ENCODE assay signal across 18 cellular contexts in genomic region chr3:122985539-122985938, GRCh38. TPM values are rescaled to one million over a fixed set of nuclear protein-coding genes. Genes with fewer than 3 reads are reported as not detected.
A peak's percentile ranks its signal among the peaks of the same experiment; 100 is the strongest.
DNase-seq lines count a peak whose midpoint lies in the region; ATAC-seq, FAIRE-seq and TF ChIP-seq lines count a peak whose summit lies in the region.
"Had no signal": no experiment of that assay in that cellular context is flagged by ENCODE, and none has a peak within 500 bp of the region (broad histone marks: within the 10 kb centered on the region; RNA-seq: fewer than 3 reads in every experiment).

No MANE protein-coding gene starts in this region.

- H3K4me1 Mint-ChIP-seq in activated T-cell treated with anti-CD3 and anti-CD28 coated beads, Interleukin-2, amount 50 U/mL, for 72 hours (ENCODE audit: low read depth): no peaks in the 10 kb centered on the region
- no peaks in the 10 kb centered on the region for H3K4me1 Mint-ChIP-seq in activated T-cell treated with anti-CD3 and anti-CD28 coated beads, Interleukin-2, amount 50 U/mL, for 24 hours (ENCODE audit: low read depth)
- H3K4me1 Mint-ChIP-seq in brain: peaks cover 98% of the 10 kb centered on the region
- H3K4me1 Mint-ChIP-seq: CD4-positive, alpha-beta memory T cell had no signal

- no peak overlapping the region for H3K4me3 Mint-ChIP-seq in activated T-cell treated with anti-CD3 and anti-CD28 coated beads, Interleukin-2, amount 50 U/mL, for 72 hours
- H3K4me3 Mint-ChIP-seq in activated T-cell treated with anti-CD3 and anti-CD28 coated beads, Interleukin-2, amount 50 U/mL, for 24 hours: no peak overlapping the region
- H3K4me3 Mint-ChIP-seq in brain: peak overlapping the region in 3 of 5 experiments; percentile 14 to 41 (median 33)
- H3K4me3 Mint-ChIP-seq: CD4-positive, alpha-beta memory T cell; HFFc6 had no signal

- H3K27ac Mint-ChIP-seq in activated T-cell treated with anti-CD3 and anti-CD28 coated beads, Interleukin-2, amount 50 U/mL, for 72 hours: peak overlapping the region; percentile 39
- H3K27ac Mint-ChIP-seq in activated T-cell treated with anti-CD3 and anti-CD28 coated beads, Interleukin-2, amount 50 U/mL, for 24 hours: no peak overlapping the region
- peak overlapping the region; percentile 67 to 95 (median 94) for H3K27ac Mint-ChIP-seq in brain
- H3K27ac Mint-ChIP-seq: CD4-positive, alpha-beta memory T cell; HFFc6 had no signal

- DNase-seq in activated T-cell treated with anti-CD3 and anti-CD28 coated beads, Interleukin-2, amount 50 U/mL, for 72 hours: no peak
- no peak for DNase-seq in activated T-cell treated with anti-CD3 and anti-CD28 coated beads, Interleukin-2, amount 50 U/mL, for 24 hours
- peak; percentile 77 for DNase-seq in iPS-NIHi7 (ENCODE audit: extremely low spot score)
- no peak for DNase-seq in RCC 7860 (ENCODE audit: low spot score)
- DNase-seq in SHP77 treated with DMSO at 0.1 percent for 48 hours (lab: John Stamatoyannopoulos, UW): no peak
- no peak for DNase-seq in GM10266 (ENCODE audit: extremely low spot score)
- DNase-seq: CD4-positive, alpha-beta memory T cell; DMS79 treated with DMSO at 0.1 percent for 48 hours; EL; HCEC 1CT; HFFc6 had no signal

- H3K9me3 Mint-ChIP-seq in activated T-cell treated with anti-CD3 and anti-CD28 coated beads, Interleukin-2, amount 50 U/mL, for 72 hours: no peaks in the 10 kb centered on the region
- no peaks in the 10 kb centered on the region for H3K9me3 Mint-ChIP-seq in activated T-cell treated with anti-CD3 and anti-CD28 coated beads, Interleukin-2, amount 50 U/mL, for 24 hours
- H3K9me3 Mint-ChIP-seq in brain: no peaks in the 10 kb centered on the region
- H3K9me3 Mint-ChIP-seq: CD4-positive, alpha-beta memory T cell; HFFc6 had no signal

- TF ChIP-seq CTCF in brain (conservative IDR thresholded peaks at IDR 0.05) (no peak), GM10266 (IDR thresholded peaks at IDR 0.05; ENCODE audit: control insufficient read depth, insufficient read depth, low read depth, missing control alignments) (no peak)

- H3K36me3 Mint-ChIP-seq in activated T-cell treated with anti-CD3 and anti-CD28 coated beads, Interleukin-2, amount 50 U/mL, for 72 hours (ENCODE audit: insufficient read depth in 2 of 2): no peaks in the 10 kb centered on the region
- H3K36me3 Mint-ChIP-seq in activated T-cell treated with anti-CD3 and anti-CD28 coated beads, Interleukin-2, amount 50 U/mL, for 24 hours (ENCODE audit: low read depth): no peaks in the 10 kb centered on the region
- H3K36me3 Mint-ChIP-seq in brain: no peaks in the 10 kb centered on the region
- H3K36me3 Mint-ChIP-seq: CD4-positive, alpha-beta memory T cell had no signal

- ATAC-seq in activated T-cell treated with anti-CD3 and anti-CD28 coated beads, Interleukin-2, amount 50 U/mL, for 72 hours (replicated peaks in 1 of 2): no peak
- no peak for ATAC-seq in GM19351 (IDR thresholded peaks at IDR 0.05; ENCODE audit: unreplicated experiment)
- ATAC-seq: HepG2 had no signal

- no peak for FAIRE-seq in RCC 7860 (lab: Jason Lieb, UNC)
- FAIRE-seq: G401.6, GM12892, HepG2, HTR-8/SVneo had no signal

- H3K27me3 Mint-ChIP-seq in activated T-cell treated with anti-CD3 and anti-CD28 coated beads, Interleukin-2, amount 50 U/mL, for 72 hours (ENCODE audit: low read depth): peaks cover 30% of the 10 kb centered on the region
- peaks cover 26% of the 10 kb centered on the region for H3K27me3 Mint-ChIP-seq in activated T-cell treated with anti-CD3 and anti-CD28 coated beads, Interleukin-2, amount 50 U/mL, for 24 hours
- no peaks in the 10 kb centered on the region for H3K27me3 Mint-ChIP-seq in brain

RNA-seq across cellular contexts. Expression of gene SEMA5B, which starts 42.0 kb away (rescaled TPM):
- total RNA-seq in activated T-cell treated with anti-CD3 and anti-CD28 coated beads, Interleukin-2, amount 50 U/mL, for 72 hours: not detected
- 4.5 TPM for polyA plus RNA-seq in brain (ENCODE audit: insufficient read depth, low read depth, low replicate concordance)
- total RNA-seq: CD4-positive, alpha-beta memory T cell; HepG2; HFFc6 had no signal
- polyA plus RNA-seq: BJ; CD4-positive, alpha-beta memory T cell; HepG2 had no signal

Comparison
In these comparisons a context has a peak if more than half of its experiments do, and no peak if none do; other contexts are left out.
1. H3K4me3 Mint-ChIP-seq: peak in brain (3 of 5); none in activated T-cell treated with anti-CD3 and anti-CD28 coated beads, Interleukin-2, amount 50 U/mL, for 72 hours (0 of 2) and activated T-cell treated with anti-CD3 and anti-CD28 coated beads, Interleukin-2, amount 50 U/mL, for 24 hours (single experiment).